Comparison of ENCODE assay signal across 10 cellular contexts in the genomic region with DNA sequence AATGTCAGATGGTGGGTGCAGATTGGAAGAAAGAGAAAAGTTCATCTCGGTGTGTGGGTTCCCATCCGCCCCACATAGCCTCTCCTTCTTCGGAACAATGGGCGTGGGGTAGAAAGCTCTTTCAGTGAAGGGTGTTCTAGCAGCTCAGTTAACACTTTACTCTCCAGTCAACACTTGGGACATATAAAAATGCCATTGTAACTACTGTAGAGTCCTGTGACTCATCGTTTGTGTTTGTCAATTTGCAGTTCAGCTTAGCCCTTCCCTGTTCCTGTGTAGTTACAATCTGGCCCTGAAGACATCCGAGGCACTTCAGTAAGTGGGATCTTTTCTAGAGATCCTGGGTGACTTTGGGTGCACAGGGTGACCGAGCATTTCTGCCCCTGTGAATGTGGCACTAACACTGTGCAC. TPM values are rescaled to one million over a fixed set of nuclear protein-coding genes. Genes with fewer than 3 reads are reported as not detected.
A peak's percentile ranks its signal among the peaks of the same experiment; 100 is the strongest.
DNase-seq lines count a peak whose midpoint lies in the region; ATAC-seq, FAIRE-seq and TF ChIP-seq lines count a peak whose summit lies in the region.
"Had no signal": no experiment of that assay in that cellular context is flagged by ENCODE, and none has a peak within 500 bp of the region (broad histone marks: within the 10 kb centered on the region; RNA-seq: fewer than 3 reads in every experiment).

No MANE protein-coding gene starts in this region.

- POLR2A ChIA-PET in IMR-90 (lab: Charles Lee; ENCODE audit: unreplicated experiment) (no interaction called here), endothelial cell of umbilical vein (lab: Charles Lee) (no interaction called here)
- POLR2A ChIA-PET in naive thymus-derived CD8-positive, alpha-beta T cell (lab: Charles Lee): no interaction called here

- no peak overlapping the region for H4K8ac ChIP-seq in IMR-90 (ENCODE audit: low read depth in 2 of 2, low read length in 2 of 2)

- H3K27me3 ChIP-seq in IMR-90 (ENCODE audit: control insufficient read depth, insufficient read depth, low read length) (no peaks in the 10 kb centered on the region), endothelial cell of umbilical vein (ENCODE audit: control insufficient read depth in 2 of 2, insufficient read depth in 2 of 2, low read length in 2 of 2) (no peaks in the 10 kb centered on the region), BE2C (no peaks in the 10 kb centered on the region)

- dilution Hi-C loops in IMR-90 (cut with HindIII; ENCODE audit: low sequenced_read_pairs, unreplicated experiment) (no loop called here), endothelial cell of umbilical vein (cut with MboI; ENCODE audit: extremely low pct_ligation_motif_present, low sequenced_read_pairs) (no loop called here)

- H3K36me3 Mint-ChIP-seq in naive thymus-derived CD8-positive, alpha-beta T cell: peaks cover 3 to 9% (median 4%) of the 10 kb centered on the region in 3 donors

- peaks cover 33% of the 10 kb centered on the region for H3K36me3 ChIP-seq in IMR-90 (ENCODE audit: control insufficient read depth, insufficient read depth, low read length)
- H3K36me3 ChIP-seq in endothelial cell of umbilical vein (ENCODE audit: control insufficient read depth in 2 of 2, extremely low read depth in 1 of 2, insufficient read depth in 2 of 2, low read length in 2 of 2): peaks cover 15 to 37% of the 10 kb centered on the region in 2 experiments
- H3K36me3 ChIP-seq in BE2C: peaks cover 30% of the 10 kb centered on the region

- H4K5ac ChIP-seq in IMR-90 (ENCODE audit: low read depth, low read length): no peak overlapping the region

- no peak overlapping the region for H4K91ac ChIP-seq in IMR-90 (ENCODE audit: insufficient read depth, low read depth, low read length)

- ATAC-seq in IMR-90 (ENCODE audit: low read depth) (peak; percentile 84), GM21786 (IDR thresholded peaks at IDR 0.05; ENCODE audit: unreplicated experiment) (no peak), GM18868 (IDR thresholded peaks at IDR 0.05; ENCODE audit: unreplicated experiment) (no peak)
- ATAC-seq in naive thymus-derived CD8-positive, alpha-beta T cell: no peak

- no peaks in the 10 kb centered on the region for H3K9me3 Mint-ChIP-seq in naive thymus-derived CD8-positive, alpha-beta T cell

- H3K27ac Mint-ChIP-seq in naive thymus-derived CD8-positive, alpha-beta T cell: peak overlapping the region in 8 of 10 donors; percentile 9 to 80 (median 38)

- no peak overlapping the region for H2BK120ac ChIP-seq in IMR-90 (ENCODE audit: low read depth, low read length)

- H2AK5ac ChIP-seq in IMR-90 (ENCODE audit: low read depth, low read length): no peak overlapping the region

- peaks cover 3 to 6% (median 5%) of the 10 kb centered on the region in 4 donors for H3K4me1 Mint-ChIP-seq in naive thymus-derived CD8-positive, alpha-beta T cell

- CTCF ChIA-PET in IMR-90 (lab: Yijun Ruan, JAX) (interaction anchor here (0.5 kb wide), 1 partner anchor 91 kb away, joined by 4 read pairs; no protein-coding TSS in a partner anchor), endothelial cell of umbilical vein (lab: Charles Lee) (interaction anchor here (0.9 to 6.3 kb wide), 5 partner anchors 12 to 105 kb away, joined by 4 to 40 read pairs (median 6); partner anchors contain the start of gene EXOSC6)

- H3K4me3 Mint-ChIP-seq in naive thymus-derived CD8-positive, alpha-beta T cell: no peak overlapping the region

- H3K27ac ChIP-seq in IMR-90 (ENCODE audit: insufficient read depth, low read length) (no peak overlapping the region), endothelial cell of umbilical vein (ENCODE audit: insufficient read depth, low read depth, low read length) (no peak overlapping the region)

- no peak overlapping the region for H2AK9ac ChIP-seq in IMR-90 (replicated peaks; ENCODE audit: low read depth, low read length, poor library complexity)

- H3K79me1 ChIP-seq in IMR-90 (ENCODE audit: low read depth in 1 of 2, low read length in 2 of 2): no peaks in the 10 kb centered on the region

- TF ChIP-seq CTCF in IMR-90 (conservative IDR thresholded peaks at IDR 0.05; ENCODE audit: low read depth, low read length): no peak
- TF ChIP-seq CTCF in endothelial cell of umbilical vein (IDR thresholded peaks at IDR 0.05; ENCODE audit: extremely low read depth in 1 of 2, insufficient read depth in 1 of 2, low read depth in 1 of 2, low read length in 2 of 2): no peak
- no peak for TF ChIP-seq CTCF in BE2C (IDR thresholded peaks at IDR 0.05; ENCODE audit: low read depth, low read length)

- WGBS in IMR-90 (ENCODE audit: extremely low coverage in 2 of 2, insufficient read length in 1 of 2), 2 experiments: 55% methylated on average over 2 of the region's 7 CpGs; no CpG with 5 or more reads in 1 of the 2 experiments

- peak; percentile 89 for FAIRE-seq in endothelial cell of umbilical vein (lab: Jason Lieb, UNC)

- no peaks in the 10 kb centered on the region for H3K79me2 ChIP-seq in endothelial cell of umbilical vein (ENCODE audit: control insufficient read depth, insufficient read depth, low read length)

- no peak for TF ChIP-seq RAD21 in IMR-90 (IDR thresholded peaks at IDR 0.05; ENCODE audit: low read length)

- no peak overlapping the region for H3K23ac ChIP-seq in IMR-90 (ENCODE audit: low read depth, low read length)

- peak overlapping the region; percentile 49 for H3K4me2 ChIP-seq in IMR-90 (ENCODE audit: low read depth, low read length)
- no peak overlapping the region for H3K4me2 ChIP-seq in endothelial cell of umbilical vein (ENCODE audit: insufficient read depth, low read length)

- H3K14ac ChIP-seq in IMR-90 (replicated peaks; ENCODE audit: low read depth, low read length): no peak overlapping the region

- H3K9me3 ChIP-seq in IMR-90 (ENCODE audit: control insufficient read depth, insufficient read depth, low read length) (no peaks in the 10 kb centered on the region), endothelial cell of umbilical vein (replicated peaks; ENCODE audit: control insufficient read depth, insufficient read depth, low read length) (no peaks in the 10 kb centered on the region), BE2C (no peaks in the 10 kb centered on the region)

- no peak for TF ChIP-seq POLR2A in IMR-90 (IDR thresholded peaks at IDR 0.05; ENCODE audit: low read depth, low read length)
- TF ChIP-seq POLR2A in endothelial cell of umbilical vein (IDR thresholded peaks at IDR 0.05; ENCODE audit: low read depth, low read length): no peak

- in situ Hi-C loops in IMR-90 (cut with MboI; ENCODE audit: low sequenced_read_pairs): no loop called here

- peaks cover 3% of the 10 kb centered on the region; the same call in 1 of the 2 replicates for H4K20me1 ChIP-seq in IMR-90 (ENCODE audit: insufficient read depth, low read length)
- no peaks in the 10 kb centered on the region for H4K20me1 ChIP-seq in endothelial cell of umbilical vein (replicated peaks; ENCODE audit: control insufficient read depth, extremely low read depth, insufficient read depth, low read length)

- H3K18ac ChIP-seq in IMR-90 (ENCODE audit: low read depth, low read length): no peak overlapping the region

- H3K4me3 ChIP-seq in IMR-90 (ENCODE audit: insufficient read depth, low read depth, low read length) (no peak overlapping the region), endothelial cell of umbilical vein (replicated peaks in 1 of 3; ENCODE audit: insufficient read depth in 1 of 3, low read depth in 1 of 3, low read length in 3 of 3) (no peak overlapping the region), BE2C (ENCODE audit: low read depth, low read length) (no peak overlapping the region)

- H2BK20ac ChIP-seq in IMR-90 (ENCODE audit: low read depth, low read length): no peak overlapping the region

- H3K9ac ChIP-seq in IMR-90 (ENCODE audit: low read depth, low read length) (no peak overlapping the region), endothelial cell of umbilical vein (replicated peaks; ENCODE audit: extremely low read depth, insufficient read depth, low read length) (no peak overlapping the region)

- BruUV-seq in IMR-90 (replicated peaks; lab: Mats Ljungman, UMichigan): no TSS peak
- BruUV-seq in endothelial cell of umbilical vein (replicated peaks; lab: Mats Ljungman, UMichigan): no TSS peak

- no peaks in the 10 kb centered on the region for H3K27me3 Mint-ChIP-seq in naive thymus-derived CD8-positive, alpha-beta T cell

- H2AFZ ChIP-seq in IMR-90 (replicated peaks; ENCODE audit: low read length, poor library complexity): peak overlapping the region; percentile 24
- no peak overlapping the region for H2AFZ ChIP-seq in endothelial cell of umbilical vein (ENCODE audit: low read depth, low read length)

- DNase-seq in COLO829 (ENCODE audit: low spot score) (peak; percentile 70), IMR-90 (peak; percentile 80), endothelial cell of umbilical vein (ENCODE audit: low read depth, low spot score) (peak; percentile 60), OCI-M2 (lab: John Stamatoyannopoulos, UW; ENCODE audit: unreplicated experiment) (no peak), BE2C (no peak)
- no peak for DNase-seq in naive thymus-derived CD8-positive, alpha-beta T cell
- DNase-seq: activated gamma-delta T cell treated with Interleukin-2 at 50 U/mL for 16 hours, NCI-H1092 had no signal

- no peak overlapping the region for H2BK15ac ChIP-seq in IMR-90 (ENCODE audit: low read depth, low read length)

- intact Hi-C loops in IMR-90 (cut with micrococcal nuclease): no loop called here
- intact Hi-C loops in endothelial cell of umbilical vein (cut with micrococcal nuclease): no loop called here

- no peak overlapping the region for H3K4ac ChIP-seq in IMR-90 (ENCODE audit: low read depth, low read length)

- no peak overlapping the region for H3K56ac ChIP-seq in IMR-90 (ENCODE audit: extremely low read depth, insufficient read depth, low read length)

- no peak overlapping the region for H2BK5ac ChIP-seq in IMR-90 (ENCODE audit: low read depth, low read length, poor library complexity, severe bottlenecking)

- H3K4me1 ChIP-seq in IMR-90 (ENCODE audit: control insufficient read depth, insufficient read depth, low read length) (peaks cover 8% of the 10 kb centered on the region), endothelial cell of umbilical vein (ENCODE audit: control insufficient read depth, extremely low read depth, insufficient read depth, low read length) (peaks cover 9% of the 10 kb centered on the region), BE2C (no peaks in the 10 kb centered on the region)

- H3K9me1 ChIP-seq in IMR-90 (ENCODE audit: insufficient read depth, low read length): peaks cover 10% of the 10 kb centered on the region; the same call in 1 of the 2 replicates
- H3K9me1 ChIP-seq in endothelial cell of umbilical vein (replicated peaks; ENCODE audit: control insufficient read depth, extremely low read depth, insufficient read depth, low read length): no peaks in the 10 kb centered on the region

RNA-seq across cellular contexts. Expression of gene CLEC18C, which starts 11.5 kb away (rescaled TPM):
- total RNA-seq in IMR-90 (2012; rRNA removed): not detected in 2 replicates
- 0.03 TPM in 1 of 2 replicates, not detected in the other for polyA plus RNA-seq in IMR-90 (2012; rRNA removed)
- not detected in 2 replicates for polyA plus RNA-seq in IMR-90 (2012; cell fraction: cytosol; rRNA removed)
- polyA plus RNA-seq in IMR-90 (2012; cell fraction: nucleus; rRNA removed; ENCODE audit: low replicate concordance): 0.19 and 0.35 TPM in 2 replicates
- total RNA-seq in endothelial cell of umbilical vein: 0.42 TPM in 1 of 2 replicates, not detected in the other
- polyA plus RNA-seq in endothelial cell of umbilical vein: 0.06 TPM in 1 of 2 replicates, not detected in the other
- not detected in 2 replicates for polyA plus RNA-seq in endothelial cell of umbilical vein (2011; cell fraction: cytosol; rRNA removed)
- polyA plus RNA-seq in endothelial cell of umbilical vein (2011; cell fraction: nucleus; rRNA removed): 0.32 and 0.33 TPM in 2 replicates
- not detected in 2 replicates for polyA plus RNA-seq in endothelial cell of umbilical vein (2012)
- 0.85 TPM in 1 of 2 replicates, not detected in the other for polyA minus RNA-seq in endothelial cell of umbilical vein
- not detected for polyA minus RNA-seq in endothelial cell of umbilical vein (2011; cell fraction: cytosol; rRNA and poly(A)+ RNA removed)
- polyA minus RNA-seq in endothelial cell of umbilical vein (2011; cell fraction: nucleus; rRNA and poly(A)+ RNA removed): 0.19 and 0.87 TPM in 2 replicates
- total RNA-seq in naive thymus-derived CD8-positive, alpha-beta T cell: 1 to 10 TPM; 2.2 to 3.0 TPM
- polyA plus RNA-seq in naive thymus-derived CD8-positive, alpha-beta T cell: not detected
- not detected for polyA plus RNA-seq in BE2C (2012; ENCODE audit: insufficient read depth, insufficient read length, low read depth)

RNA-seq across cellular contexts. Expression of gene PDPR, which starts 47.9 kb away (rescaled TPM):
- total RNA-seq in IMR-90 (2012; rRNA removed) (10.0 and 12.2 TPM in 2 replicates), endothelial cell of umbilical vein (22.0 and 26.4 TPM in 2 replicates)
- polyA plus RNA-seq in IMR-90 (2012; rRNA removed) (19.0 and 19.4 TPM in 2 replicates), endothelial cell of umbilical vein (26.9 and 29.9 TPM in 2 replicates)
- polyA plus RNA-seq in IMR-90 (2012; cell fraction: cytosol; rRNA removed): 7.5 and 9.4 TPM in 2 replicates
- 41.2 and 66.5 TPM in 2 replicates for polyA plus RNA-seq in IMR-90 (2012; cell fraction: nucleus; rRNA removed; ENCODE audit: low replicate concordance)
- 14.5 and 14.7 TPM in 2 replicates for polyA plus RNA-seq in endothelial cell of umbilical vein (2011; cell fraction: cytosol; rRNA removed)
- polyA plus RNA-seq in endothelial cell of umbilical vein (2011; cell fraction: nucleus; rRNA removed): 85.1 and 92.2 TPM in 2 replicates
- polyA plus RNA-seq in endothelial cell of umbilical vein (2012): 19.5 and 21.6 TPM in 2 replicates
- polyA minus RNA-seq in endothelial cell of umbilical vein: 75.3 and 83.6 TPM in 2 replicates
- polyA minus RNA-seq in endothelial cell of umbilical vein (2011; cell fraction: cytosol; rRNA and poly(A)+ RNA removed): 19.7 TPM
- 44.8 and 66.4 TPM in 2 replicates for polyA minus RNA-seq in endothelial cell of umbilical vein (2011; cell fraction: nucleus; rRNA and poly(A)+ RNA removed)
- 10 to 100 TPM; 29.1 to 31.6 TPM for total RNA-seq in naive thymus-derived CD8-positive, alpha-beta T cell
- polyA plus RNA-seq in naive thymus-derived CD8-positive, alpha-beta T cell: 10 to 100 TPM in 1 of 3 donors, 1 to 10 TPM in 2; 5.5 to 11.5 (median 7.3) TPM
- polyA plus RNA-seq in BE2C (2012; ENCODE audit: insufficient read depth, insufficient read length, low read depth): 19.0 TPM

Comparison
In these comparisons a context has a peak if more than half of its experiments do, and no peak if none do; other contexts are left out.
1. DNase-seq: peak in COLO829 (single experiment), IMR-90 (single experiment) and endothelial cell of umbilical vein (single experiment); none in naive thymus-derived CD8-positive, alpha-beta T cell (0 of 10), OCI-M2 (single experiment) and BE2C (single experiment).